28 cellular contexts compared by ENCODE assay signal in genomic region chr2:190953257-190953656, GRCh38.
DNase-seq lines count a peak whose midpoint lies in the region; ATAC-seq, FAIRE-seq and TF ChIP-seq lines count a peak whose summit lies in the region.
"Had no signal": no experiment of that assay in that cellular context is flagged by ENCODE, and none has a peak within 500 bp of the region (broad histone marks: within the 10 kb centered on the region; RNA-seq: fewer than 3 reads in every experiment).

No MANE protein-coding gene starts in this region.

- POLR2A ChIA-PET in K562 (lab: Yijun Ruan, JAX), result no interaction called here

- peaks cover 4% of the 10 kb centered on the region for H3K9me3 Mint-ChIP-seq in activated CD4-positive, alpha-beta T cell treated with anti-CD3 and anti-CD28 coated beads, Interleukin-2, amount 10 ng/mL, durations not matched to agents 24 days and 14 days
- peaks cover 4% of the 10 kb centered on the region for H3K9me3 Mint-ChIP-seq in activated T-helper 17 cell treated with anti-CD3 and anti-CD28 coated beads, Interleukin-2, amount 50 U/mL, for 72 hours
- H3K9me3 Mint-ChIP-seq: CD4-positive, alpha-beta T cell had no signal

- H3K4me1 Mint-ChIP-seq in activated CD4-positive, alpha-beta T cell treated with anti-CD3 and anti-CD28 coated beads, Interleukin-2, amount 10 ng/mL, durations not matched to agents 24 days and 14 days, result peaks cover under 1% of the 10 kb centered on the region
- H3K4me1 Mint-ChIP-seq in activated T-helper 17 cell treated with anti-CD3 and anti-CD28 coated beads, Interleukin-2, amount 50 U/mL, for 72 hours, result peaks cover 7% of the 10 kb centered on the region

- no peaks in the 10 kb centered on the region for H4K20me1 ChIP-seq in K562 (replicated peaks; ENCODE audit: control insufficient read depth, insufficient read depth, low read length)
- H4K20me1 ChIP-seq: BLaER1 treated with 17β-estradiol and CSF1 and Interleukin-3, amounts not matched to agents 10 nM and 100 nM had no signal

- BruUV-seq in K562 (replicated peaks; lab: Mats Ljungman, UMichigan), result no TSS peak

- no peaks in the 10 kb centered on the region for H3K79me2 ChIP-seq in K562 (ENCODE audit: control insufficient read depth, insufficient read depth, low read length)

- CTCF ChIA-PET in K562 (lab: Yijun Ruan, JAX; ENCODE audit: low intra/inter-chr PET ratio), result no interaction called here

- FAIRE-seq in K562 (lab: Jason Lieb, UNC), result no peak
- FAIRE-seq: A204.1, D721Med, GM12878, GM18507, H54 had no signal

- no peaks in the 10 kb centered on the region for H3K4me1 ChIP-seq in K562 (replicated peaks in 1 of 2; ENCODE audit: control insufficient read depth in 2 of 2, insufficient read depth in 2 of 2, low read length in 2 of 2)
- peaks cover 13% of the 10 kb centered on the region in 2 donors for H3K4me1 ChIP-seq in thyroid gland
- H3K4me1 ChIP-seq: BE2C had no signal

- ATAC-seq in K562 (no peak), GM18498 (IDR thresholded peaks at IDR 0.05; ENCODE audit: unreplicated experiment) (no peak)
- no peak for ATAC-seq in activated T-helper 17 cell treated with anti-CD3 and anti-CD28 coated beads, Interleukin-2, amount 50 U/mL, for 72 hours (replicated peaks)

- no peak overlapping the region for H3K4me3 Mint-ChIP-seq in activated CD4-positive, alpha-beta T cell treated with anti-CD3 and anti-CD28 coated beads, Interleukin-2, amount 10 ng/mL, durations not matched to agents 24 days and 14 days
- H3K4me3 Mint-ChIP-seq in activated T-helper 17 cell treated with anti-CD3 and anti-CD28 coated beads, Interleukin-2, amount 50 U/mL, for 72 hours, result no peak overlapping the region
- H3K4me3 Mint-ChIP-seq: CD14-positive monocyte; CD4-positive, alpha-beta T cell; CD8-positive, alpha-beta memory T cell; HFFc6 had no signal

- H3K9me3 ChIP-seq in K562 (replicated peaks; ENCODE audit: control insufficient read depth, insufficient read depth, low read depth, low read length) (no peaks in the 10 kb centered on the region), thyroid gland (no peaks in the 10 kb centered on the region), WERI-Rb-1 (ENCODE audit: severe bottlenecking) (peaks cover 4% of the 10 kb centered on the region)
- H3K9me3 ChIP-seq: BE2C, HAP-1 had no signal

- no peak overlapping the region for H3K9ac ChIP-seq in K562 (ENCODE audit: insufficient read depth in 1 of 2, low read depth in 2 of 2, low read length in 2 of 2)
- H3K9ac ChIP-seq: BLaER1 treated with 17β-estradiol and CSF1 and Interleukin-3, amounts not matched to agents 10 nM and 100 nM had no signal

- TF ChIP-seq CTCF in K562 (IDR thresholded peaks at IDR 0.05 in 2 of 3, conservative IDR thresholded peaks at IDR 0.05 in 1 of 3; ENCODE audit: insufficient read depth in 2 of 3, low read depth in 1 of 3, low read length in 3 of 3) (no peak), fibroblast of the aortic adventitia (IDR thresholded peaks at IDR 0.05; ENCODE audit: insufficient read depth, low read length) (no peak), thyroid gland (IDR thresholded peaks at IDR 0.05) (no peak), WERI-Rb-1 (IDR thresholded peaks at IDR 0.05; ENCODE audit: low read depth, low read length) (no peak)

- TF ChIP-seq EP300 in K562 (IDR thresholded peaks at IDR 0.05; ENCODE audit: low read length), result no peak

- H3K27me3 Mint-ChIP-seq in activated CD4-positive, alpha-beta T cell treated with anti-CD3 and anti-CD28 coated beads, Interleukin-2, amount 10 ng/mL, durations not matched to agents 24 days and 14 days, result no peaks in the 10 kb centered on the region
- H3K27me3 Mint-ChIP-seq in activated T-helper 17 cell treated with anti-CD3 and anti-CD28 coated beads, Interleukin-2, amount 50 U/mL, for 72 hours, result no peaks in the 10 kb centered on the region
- H3K27me3 Mint-ChIP-seq: CD4-positive, alpha-beta T cell; CD8-positive, alpha-beta memory T cell had no signal

- no peak overlapping the region for H2AFZ ChIP-seq in K562 (ENCODE audit: low read depth, low read length)

- H3K9me1 ChIP-seq in K562 (ENCODE audit: control insufficient read depth, insufficient read depth, low read length), result no peaks in the 10 kb centered on the region

- H3K4me3 ChIP-seq in K562 (no peak overlapping the region), fibroblast of the aortic adventitia (ENCODE audit: low read depth, low read length) (no peak overlapping the region), thyroid gland (replicated peaks in 1 of 3) (no peak overlapping the region), WERI-Rb-1 (ENCODE audit: low read depth, low read length) (no peak overlapping the region)
- H3K4me3 ChIP-seq: BLaER1 treated with 17β-estradiol and CSF1 and Interleukin-3, amounts not matched to agents 10 nM and 100 nM; GM12878; HAP-1 had no signal

- no peak overlapping the region for H3K4me2 ChIP-seq in K562 (ENCODE audit: insufficient read depth, low read length)
- H3K4me2 ChIP-seq: BLaER1 treated with 17β-estradiol and CSF1 and Interleukin-3, amounts not matched to agents 10 nM and 100 nM had no signal

- TF ChIP-seq RAD21 in K562 (CRISPR knock-in tag; conservative IDR thresholded peaks at IDR 0.05 in 1 of 2, IDR thresholded peaks at IDR 0.05 in 1 of 2), result no peak

- H3K36me3 ChIP-seq in K562 (ENCODE audit: control insufficient read depth, insufficient read depth, low read length) (no peaks in the 10 kb centered on the region), thyroid gland (no peaks in the 10 kb centered on the region), WERI-Rb-1 (no peaks in the 10 kb centered on the region)
- H3K36me3 ChIP-seq: BE2C, HAP-1 had no signal

- peak; percentile 50 for DNase-seq in activated CD4-positive, alpha-beta T cell treated with anti-CD3 and anti-CD28 coated beads, Interleukin-2, amount 10 ng/mL, durations not matched to agents 24 days and 14 days
- no peak for DNase-seq in activated CD4-positive, alpha-beta T cell treated with anti-CD3 and anti-CD28 coated beads for 48 hours
- DNase-seq in K562 (ENCODE audit: extremely low read depth in 1 of 4, low spot score in 3 of 4), result no peak
- peak; percentile 37 for DNase-seq in fibroblast of the aortic adventitia (ENCODE audit: low read depth)
- DNase-seq in thyroid gland, result peak; percentile 25 to 37
- DNase-seq in WERI-Rb-1, result no peak
- DNase-seq: ACHN; AML-193; BE2C; CD4-positive, alpha-beta T cell; CD8-positive, alpha-beta memory T cell; DMS 273 treated with DMSO at 0.1 percent for 48 hours; DMS79; EL; GDM1; GOT3; HFFc6 had no signal

- H3K27ac ChIP-seq in K562 (ENCODE audit: extremely low read depth, low read depth, low read length) (no peak overlapping the region), thyroid gland (no peak overlapping the region), WERI-Rb-1 (no peak overlapping the region)
- H3K27ac ChIP-seq: 22Rv1; BLaER1 treated with 17β-estradiol and CSF1 and Interleukin-3, amounts not matched to agents 10 nM and 100 nM had no signal

- intact Hi-C loops in activated CD4-positive, alpha-beta T cell treated with anti-CD3 and anti-CD28 coated beads, Interleukin-2, amount 10 ng/mL, durations not matched to agents 24 days and 14 days (cut with micrococcal nuclease), result no loop called here
- intact Hi-C loops in K562 (cut with micrococcal nuclease) (no loop called here), thyroid gland (cut with DNase I) (loop anchor here (10.0 kb wide), 1 partner anchor 78 kb away; no protein-coding TSS in a partner anchor)

- TF ChIP-seq POLR2A in K562 (conservative IDR thresholded peaks at IDR 0.05) (no peak), thyroid gland (IDR thresholded peaks at IDR 0.05) (no peak)

- WGBS in K562 (ENCODE audit: insufficient coverage, low coverage, missing lambda C conversion rate), result 3% methylated on average over 4 of the region's 4 CpGs
- 32 to 36% methylated on average over 4 of the region's 4 CpGs for WGBS in thyroid gland, 2 donors

- H3K27me3 ChIP-seq in K562 (ENCODE audit: control insufficient read depth in 2 of 2, insufficient read depth in 2 of 2, low read length in 2 of 2) (no peaks in the 10 kb centered on the region), thyroid gland (no peaks in the 10 kb centered on the region), WERI-Rb-1 (ENCODE audit: insufficient read depth, low read depth, severe bottlenecking) (no peaks in the 10 kb centered on the region)
- H3K27me3 ChIP-seq: BE2C; BLaER1 treated with 17β-estradiol and CSF1 and Interleukin-3, amounts not matched to agents 10 nM and 100 nM had no signal

- H3K27ac Mint-ChIP-seq in activated CD4-positive, alpha-beta T cell treated with anti-CD3 and anti-CD28 coated beads, Interleukin-2, amount 10 ng/mL, durations not matched to agents 24 days and 14 days, result no peak overlapping the region
- no peak overlapping the region for H3K27ac Mint-ChIP-seq in activated T-helper 17 cell treated with anti-CD3 and anti-CD28 coated beads, Interleukin-2, amount 50 U/mL, for 72 hours
- H3K27ac Mint-ChIP-seq: CD4-positive, alpha-beta T cell; HFFc6 had no signal

- in situ Hi-C loops in K562 (cut with MboI), result no loop called here

- peaks cover 16% of the 10 kb centered on the region for H3K36me3 Mint-ChIP-seq in activated CD4-positive, alpha-beta T cell treated with anti-CD3 and anti-CD28 coated beads, Interleukin-2, amount 10 ng/mL, durations not matched to agents 24 days and 14 days (ENCODE audit: low read depth)
- H3K36me3 Mint-ChIP-seq in activated T-helper 17 cell treated with anti-CD3 and anti-CD28 coated beads, Interleukin-2, amount 50 U/mL, for 72 hours (ENCODE audit: low read depth), result peaks cover 41% of the 10 kb centered on the region
- H3K36me3 Mint-ChIP-seq: CD14-positive monocyte had no signal

TF ChIP-seq in K562, 482 proteins besides CTCF, POLR2A, EP300 and RAD21:
- TF ChIP-seq L3MBTL2 (IDR thresholded peaks at IDR 0.05) (0 out of 2 replicates have a peak, but pooled peaks have one; percentile 16), MBD2 (IDR thresholded peaks at IDR 0.05; ENCODE audit: borderline replicate concordance, low read depth) (no peak)
TF ChIP-seq in K562: peak in this region for 1.

Comparison
In these comparisons a context has a peak if more than half of its experiments do, and no peak if none do; other contexts are left out.
1. DNase-seq: peak in activated CD4-positive, alpha-beta T cell treated with anti-CD3 and anti-CD28 coated beads, Interleukin-2, amount 10 ng/mL, durations not matched to agents 24 days and 14 days (single experiment), fibroblast of the aortic adventitia (single experiment) and thyroid gland (2 of 2); none in activated CD4-positive, alpha-beta T cell treated with anti-CD3 and anti-CD28 coated beads for 48 hours (single experiment), K562 (0 of 4) and WERI-Rb-1 (single experiment).